In genomic region chr2:166333809-166334208, GRCh38 we compare ENCODE assay signal across 17 cellular contexts. TPM values are rescaled to one million over a fixed set of nuclear protein-coding genes. Genes with fewer than 3 reads are reported as not detected.
"Had no signal": no experiment of that assay in that cellular context is flagged by ENCODE, and none has a peak within 500 bp of the region (broad histone marks: within the 10 kb centered on the region; RNA-seq: fewer than 3 reads in every experiment).

No MANE protein-coding gene starts in this region.

- H3K27ac ChIP-seq: coronary artery, right atrium auricular region, spleen, transverse colon had no signal

- H3K9me3 ChIP-seq: mucosa of descending colon, right atrium auricular region, spleen, transverse colon had no signal

- DNase-seq: activated CD4-positive, alpha-beta memory T cell treated with anti-CD3 and anti-CD28 coated beads for 36 hours; activated naive CD4-positive, alpha-beta T cell; activated T-cell treated with anti-CD3 and anti-CD28 coated beads, Interleukin-2, amount 50 U/mL, for 72 hours; caudate nucleus; effector CD4-positive, alpha-beta T cell; foreskin melanocyte; head of caudate nucleus; mucosa of descending colon; naive thymus-derived CD8-positive, alpha-beta T cell; spleen; stimulated activated CD4-positive, alpha-beta T cell treated with anti-CD3 and anti-CD28 coated beads, Interleukin-1b, Interleukin-23, amount 100 ng/mL, for 48 hours; stimulated activated naive B cell treated with anti-CD40 and anti-IgM and Interleukin-4, amounts not matched to agents 10 μg/mL and 1 μg/mL and 100 μg/mL, for 72 hours; transverse colon had no signal

- H3K27me3 ChIP-seq: right atrium auricular region, spleen, transverse colon had no signal

- H3K4me1 ChIP-seq: right atrium auricular region, spleen had no signal

- H3K36me3 ChIP-seq: right atrium auricular region, spleen, transverse colon had no signal

- ATAC-seq: activated CD4-positive, CD25-positive, alpha-beta regulatory T cell treated with anti-CD3 and anti-CD28 coated beads, Interleukin-2, amount 50 U/mL, for 24 hours; activated T-cell treated with anti-CD3 and anti-CD28 coated beads, Interleukin-2, amount 50 U/mL, for 72 hours; left lobe of liver; mucosa of descending colon; naive thymus-derived CD8-positive, alpha-beta T cell; stimulated activated naive B cell treated with anti-CD40 and anti-IgM and Interleukin-4, amounts not matched to agents 10 μg/mL and 1 μg/mL and 100 μg/mL, for 72 hours had no signal

- H3K4me3 ChIP-seq: coronary artery, mucosa of descending colon, right atrium auricular region, spleen, transverse colon had no signal

RNA-seq across cellular contexts. Expression of gene SCN9A, which starts 41.9 kb away (rescaled TPM):
- total RNA-seq: activated CD4-positive, alpha-beta memory T cell treated with anti-CD3 and anti-CD28 coated beads for 36 hours; naive thymus-derived CD8-positive, alpha-beta T cell had no signal
